In the genomic region with DNA sequence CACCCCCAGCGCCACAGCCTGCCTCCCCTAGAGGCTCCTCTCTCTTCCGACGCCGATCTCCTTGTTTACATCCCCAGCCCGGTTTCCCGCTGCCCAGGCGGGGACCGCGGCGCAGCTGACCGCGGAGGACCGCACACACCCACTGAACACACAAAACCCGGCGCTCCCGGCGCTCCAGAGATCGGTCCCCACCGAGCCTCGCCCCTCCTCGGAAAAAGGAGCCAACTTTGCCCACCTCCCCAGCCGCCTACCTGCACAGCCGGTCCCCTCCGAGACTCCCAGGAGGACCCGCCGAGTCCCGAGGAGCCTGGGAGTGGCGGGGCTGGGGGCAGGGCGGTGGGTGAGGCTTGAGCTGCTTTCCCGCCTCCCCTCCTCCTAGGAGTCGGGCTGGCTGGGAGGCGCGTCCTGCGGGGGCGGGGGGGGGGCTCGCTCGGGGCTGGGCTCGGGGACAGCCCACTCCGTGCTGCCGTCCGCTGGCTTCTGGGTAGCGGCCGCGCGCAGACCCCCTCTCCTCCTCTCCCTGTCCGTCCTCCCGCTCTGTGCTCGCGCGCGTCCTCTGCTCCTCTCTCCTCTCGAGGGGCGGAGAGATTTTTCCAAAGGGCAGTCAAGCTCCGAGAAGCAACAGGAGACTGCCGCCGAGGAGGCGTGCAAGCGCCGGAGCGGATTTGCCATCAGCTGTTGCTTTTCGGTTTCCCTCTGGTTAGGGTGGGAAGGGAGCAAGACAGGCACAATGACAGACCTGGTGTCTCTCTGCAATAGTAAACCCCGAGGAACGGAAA, we compare ENCODE assay signal across 8 cellular contexts. TPM values are rescaled to one million over a fixed set of nuclear protein-coding genes. Genes with fewer than 3 reads are reported as not detected.
DNase-seq lines count a peak whose midpoint lies in the region; ATAC-seq and TF ChIP-seq lines count a peak whose summit lies in the region.

Gene FXYD6, minus strand, starts transcription at position 318 of the 779 bp plus-strand sequence. CDS start 33,882 bp downstream, outside the sequence.

- no peaks in the 10 kb centered on the region for H3K9me3 ChIP-seq in HUES64 (ENCODE audit: insufficient read depth, low read depth, low read length)

- ATAC-seq in natural killer cell (no peak), HG02642 (IDR thresholded peaks at IDR 0.05; ENCODE audit: poor library complexity, unreplicated experiment) (no peak)

- no peaks in the 10 kb centered on the region for H3K36me3 ChIP-seq in HUES64 (ENCODE audit: insufficient read depth, low read length)

- no peaks in the 10 kb centered on the region for H3K9me3 Mint-ChIP-seq in natural killer cell

- under 1% methylated on average over 63 of the region's 63 CpGs for WGBS in HUES64

- peak within 1 kb of the TSS; percentile 86 for H3K4me3 ChIP-seq in HUES64 (ENCODE audit: low read length)
- peak within 1 kb of the TSS; percentile 4 for H3K4me3 ChIP-seq in fibroblast of mammary gland (ENCODE audit: control insufficient read depth, low read depth, low read length)

- peak within 1 kb of the TSS; percentile 80 for H3K4me3 Mint-ChIP-seq in natural killer cell

- peaks cover 43% of the 10 kb centered on the region for H3K27me3 ChIP-seq in HUES64 (ENCODE audit: insufficient read depth, low read length)

- H3K27ac Mint-ChIP-seq in natural killer cell: peak within 1 kb of the TSS in 1 of 2 donors; percentile 5

- TF ChIP-seq CTCF in fibroblast of mammary gland (conservative IDR thresholded peaks at IDR 0.05; ENCODE audit: control insufficient read depth, insufficient read depth, low read depth, low read length): no peak
- no peak for TF ChIP-seq CTCF in natural killer cell (IDR thresholded peaks at IDR 0.05)

- H3K36me3 Mint-ChIP-seq in natural killer cell: no peaks in the 10 kb centered on the region

- H3K27me3 Mint-ChIP-seq in natural killer cell (ENCODE audit: low read depth in 2 of 2): peaks cover 68 to 89% of the 10 kb centered on the region in 2 donors

- intact Hi-C loops in natural killer cell (cut with micrococcal nuclease): no loop called here

- DNase-seq in 8988T (peak; percentile 59), UCSD-AML1 (lab: John Stamatoyannopoulos, UW; ENCODE audit: unreplicated experiment) (peak; percentile 41), fibroblast of mammary gland (ENCODE audit: low read depth) (no peak), natural killer cell (no peak), AG08395 (ENCODE audit: low spot score) (no peak), inferior parietal cortex (ENCODE audit: extremely low spot score) (no peak)

- peak within 1 kb of the TSS; percentile 79 for H3K9ac ChIP-seq in HUES64 (ENCODE audit: low read depth, low read length)

- H3K4me1 Mint-ChIP-seq in natural killer cell: peaks cover 15 to 36% of the 10 kb centered on the region in 2 donors

- no peak within 1 kb of the TSS for H3K27ac ChIP-seq in HUES64 (ENCODE audit: low read depth, low read length)

- peaks cover 20% of the 10 kb centered on the region; the same call in 1 of the 2 replicates for H3K4me1 ChIP-seq in HUES64 (ENCODE audit: insufficient read depth, low read length)

RNA-seq across cellular contexts. Expression of gene FXYD6, which starts in this region (rescaled TPM):
- 51.5 TPM for polyA plus RNA-seq in HUES64 (2013, experiment 1 of 2)
- polyA plus RNA-seq in HUES64 (2013, experiment 2 of 2): 70.4 TPM
- under 1 TPM in 2 of 3 donors, not detected in 1; 0.20 to 0.90 TPM for total RNA-seq in natural killer cell

Comparison
In these comparisons a context has a peak if more than half of its experiments do, and no peak if none do; other contexts are left out.
1. DNase-seq: peak in 8988T (single experiment) and UCSD-AML1 (single experiment); none in fibroblast of mammary gland (single experiment), natural killer cell (single experiment), AG08395 (single experiment) and inferior parietal cortex (single experiment).